In genomic region chr4:94722748-94723147, GRCh38 we compare ENCODE assay signal across 23 cellular contexts. TPM values are rescaled to one million over a fixed set of nuclear protein-coding genes. Genes with fewer than 3 reads are reported as not detected.
DNase-seq lines count a peak whose midpoint lies in the region; ATAC-seq and TF ChIP-seq lines count a peak whose summit lies in the region.
"Had no signal": no experiment of that assay in that cellular context is flagged by ENCODE, and none has a peak within 500 bp of the region (broad histone marks: within the 10 kb centered on the region; RNA-seq: fewer than 3 reads in every experiment).

No MANE protein-coding gene starts in this region.

- no peaks in the 10 kb centered on the region for H4K20me1 ChIP-seq in BLaER1 treated with 17β-estradiol and CSF1 and Interleukin-3, amounts not matched to agents 10 nM and 100 nM

- H3K36me3 ChIP-seq in BLaER1 treated with 17β-estradiol and CSF1 and Interleukin-3, amounts not matched to agents 10 nM and 100 nM, result no peaks in the 10 kb centered on the region
- H3K36me3 ChIP-seq: colonic mucosa had no signal

- no peaks in the 10 kb centered on the region for H3K27me3 Mint-ChIP-seq in chondrocyte (ENCODE audit: low read depth)

- H3K9me3 Mint-ChIP-seq in chondrocyte (ENCODE audit: low read depth), result peaks cover 12% of the 10 kb centered on the region
- H3K9me3 Mint-ChIP-seq: activated B cell treated with CpG ODN at 0.5 μM for 24 hours had no signal

- no peak overlapping the region for H3K27ac ChIP-seq in BLaER1 treated with 17β-estradiol and CSF1 and Interleukin-3, amounts not matched to agents 10 nM and 100 nM
- H3K27ac ChIP-seq: colonic mucosa, GM23248 had no signal

- peaks cover 7 to 20% (median 15%) of the 10 kb centered on the region in 10 experiments for H3K4me1 ChIP-seq in BLaER1 treated with 17β-estradiol and CSF1 and Interleukin-3, amounts not matched to agents 10 nM and 100 nM
- H3K4me1 ChIP-seq: colonic mucosa had no signal

- H3K4me2 ChIP-seq in BLaER1 treated with 17β-estradiol and CSF1 and Interleukin-3, amounts not matched to agents 10 nM and 100 nM, result peak overlapping the region in 8 of 11 experiments; percentile 32 to 78 (median 58); a peak in 12 of 22 replicates

- H3K9ac ChIP-seq in BLaER1 treated with 17β-estradiol and CSF1 and Interleukin-3, amounts not matched to agents 10 nM and 100 nM, result no peak overlapping the region
- H3K9ac ChIP-seq: GM23248 had no signal

- no peaks in the 10 kb centered on the region for H3K9me3 ChIP-seq in BLaER1 treated with 17β-estradiol and CSF1 and Interleukin-3, amounts not matched to agents 10 nM and 100 nM (replicated peaks in 1 of 11)
- H3K9me3 ChIP-seq: colonic mucosa had no signal

- H3K4me3 Mint-ChIP-seq in chondrocyte (ENCODE audit: unreplicated experiment), result no peak overlapping the region
- H3K4me3 Mint-ChIP-seq: activated B cell treated with CpG ODN at 0.5 μM for 24 hours; activated CD8-positive, alpha-beta T cell treated with anti-CD3 and anti-CD28 coated beads, Interleukin-2, amount 10 ng/mL, durations not matched to agents 7 days and 5 days; nephron; T-helper 17 cell had no signal

- peak; percentile 46 for ATAC-seq in GM18868 (IDR thresholded peaks at IDR 0.05; ENCODE audit: unreplicated experiment)
- ATAC-seq in GM18873 (IDR thresholded peaks at IDR 0.05; ENCODE audit: low FRiP score, unreplicated experiment), result no peak
- ATAC-seq in GM21360 (IDR thresholded peaks at IDR 0.05; ENCODE audit: unreplicated experiment), result no peak
- ATAC-seq: activated CD8-positive, alpha-beta T cell treated with anti-CD3 and anti-CD28 coated beads, Interleukin-2, amount 10 ng/mL, durations not matched to agents 7 days and 5 days; T-helper 17 cell had no signal

- H3K4me1 Mint-ChIP-seq in chondrocyte (ENCODE audit: low read depth), result no peaks in the 10 kb centered on the region
- H3K4me1 Mint-ChIP-seq: T-helper 17 cell had no signal

- no peak overlapping the region for H3K27ac Mint-ChIP-seq in chondrocyte (ENCODE audit: unreplicated experiment)
- H3K27ac Mint-ChIP-seq: activated B cell treated with CpG ODN at 0.5 μM for 24 hours; activated CD8-positive, alpha-beta T cell treated with anti-CD3 and anti-CD28 coated beads, Interleukin-2, amount 10 ng/mL, durations not matched to agents 7 days and 5 days; nephron; T-helper 17 cell had no signal

- DNase-seq in LHCN-M2 (ENCODE audit: low read depth), result peak; percentile 24
- peak; percentile 63 for DNase-seq in RPMI8226
- DNase-seq in chondrocyte (ENCODE audit: low spot score), result no peak
- DNase-seq in dedifferentiated amniotic fluid mesenchymal stem cell (ENCODE audit: extremely low spot score), result no peak
- DNase-seq: activated B cell treated with CpG ODN at 0.5 μM for 24 hours; activated CD8-positive, alpha-beta T cell treated with anti-CD3 and anti-CD28 coated beads, Interleukin-2, amount 10 ng/mL, durations not matched to agents 7 days and 5 days; activated naive CD4-positive, alpha-beta T cell treated with anti-CD3 and anti-CD28 coated beads, Interleukin-2, amount 50 U/mL, for 16 hours; activated T-cell treated with anti-CD3 and anti-CD28 coated beads, Interleukin-2, amount 50 U/mL, for 48 hours; colonic mucosa; COR-L47; GM23248; hypothalamus; IMR-90; mesenchymal stem cell; SHP77; stimulated activated CD4-positive, alpha-beta T cell treated with anti-CD3 and anti-CD28 coated beads, Interleukin-2, amount 100 ng/mL, for 48 hours; T-helper 17 cell had no signal

- no peaks in the 10 kb centered on the region for H3K36me3 Mint-ChIP-seq in chondrocyte (ENCODE audit: low read depth)

- H3K27me3 ChIP-seq in BLaER1 treated with 17β-estradiol and CSF1 and Interleukin-3, amounts not matched to agents 10 nM and 100 nM, result no peaks in the 10 kb centered on the region
- H3K27me3 ChIP-seq: colonic mucosa had no signal

- H3K4me3 ChIP-seq in BLaER1 treated with 17β-estradiol and CSF1 and Interleukin-3, amounts not matched to agents 10 nM and 100 nM, result no peak overlapping the region
- H3K4me3 ChIP-seq: colonic mucosa, GM23248 had no signal

- no peak for TF ChIP-seq CTCF in chondrocyte (IDR thresholded peaks at IDR 0.05)

RNA-seq across cellular contexts. Expression of gene BMPR1B, which starts 35.0 kb away (rescaled TPM):
- total RNA-seq in LHCN-M2 (2014; rRNA removed), result 11.5 and 14.5 TPM in 2 replicates
- polyA plus RNA-seq in LHCN-M2 (2012), result 1.5 TPM
- total RNA-seq in chondrocyte, result 5.6 to 19.4 TPM (median 7.8 TPM) in 3 replicates
- total RNA-seq: activated B cell treated with CpG ODN at 0.5 μM for 24 hours; activated CD8-positive, alpha-beta T cell treated with anti-CD3 and anti-CD28 coated beads, Interleukin-2, amount 10 ng/mL, durations not matched to agents 7 days and 5 days; G401; T-helper 17 cell had no signal

Comparison
In these comparisons a context has a peak if more than half of its experiments do, and no peak if none do; other contexts are left out.
1. DNase-seq: peak in LHCN-M2 (single experiment) and RPMI8226 (single experiment); none in chondrocyte (single experiment) and dedifferentiated amniotic fluid mesenchymal stem cell (single experiment).